8 cellular contexts compared by ENCODE assay signal in the genomic region with DNA sequence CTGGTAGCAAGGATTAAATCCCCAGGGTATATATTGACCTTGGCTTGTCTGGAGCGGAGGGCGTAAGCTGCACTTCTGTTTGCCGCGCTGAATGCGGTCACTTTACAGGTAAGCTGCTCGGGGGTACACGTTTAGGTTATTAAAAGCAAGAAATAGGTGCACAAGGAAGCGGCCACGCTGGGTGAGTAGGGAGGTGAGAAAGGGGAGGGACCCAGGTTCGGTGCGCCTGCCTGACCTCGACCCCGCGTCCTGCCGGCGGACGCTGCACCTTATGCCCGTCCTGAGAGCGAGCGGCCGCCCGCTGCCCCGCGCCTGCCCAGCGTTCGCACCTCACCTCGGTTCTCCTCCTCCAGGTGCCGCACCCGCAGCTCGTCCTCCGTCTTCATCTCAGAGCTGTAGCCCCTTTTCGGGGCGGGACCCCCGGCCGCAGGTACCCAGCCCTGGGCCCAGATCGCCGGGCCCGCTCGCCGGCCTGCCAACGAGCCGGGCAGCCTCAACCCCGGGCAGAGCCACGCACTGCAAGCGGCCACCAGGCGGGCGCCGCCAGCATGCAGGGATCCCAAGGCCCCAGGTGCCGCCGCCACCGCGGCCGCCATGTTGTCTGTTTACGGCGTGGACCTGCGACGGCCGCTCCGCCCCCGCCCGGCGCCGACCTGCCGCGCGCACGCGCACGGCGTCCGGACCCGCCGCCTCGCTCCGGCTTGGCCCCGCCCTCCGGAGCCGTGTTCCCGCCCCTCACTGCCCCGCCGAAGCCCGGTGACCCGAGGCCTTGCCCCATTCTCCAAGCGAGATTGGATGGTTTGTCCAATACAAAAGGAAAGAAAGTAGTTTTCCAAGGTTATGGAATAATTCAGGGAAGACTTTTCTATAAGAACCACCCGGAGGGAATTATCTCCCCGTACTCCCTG. TPM values are rescaled to one million over a fixed set of nuclear protein-coding genes. Genes with fewer than 3 reads are reported as not detected.
DNase-seq lines count a peak whose midpoint lies in the region; ATAC-seq and TF ChIP-seq lines count a peak whose summit lies in the region.

A gene with protein sequence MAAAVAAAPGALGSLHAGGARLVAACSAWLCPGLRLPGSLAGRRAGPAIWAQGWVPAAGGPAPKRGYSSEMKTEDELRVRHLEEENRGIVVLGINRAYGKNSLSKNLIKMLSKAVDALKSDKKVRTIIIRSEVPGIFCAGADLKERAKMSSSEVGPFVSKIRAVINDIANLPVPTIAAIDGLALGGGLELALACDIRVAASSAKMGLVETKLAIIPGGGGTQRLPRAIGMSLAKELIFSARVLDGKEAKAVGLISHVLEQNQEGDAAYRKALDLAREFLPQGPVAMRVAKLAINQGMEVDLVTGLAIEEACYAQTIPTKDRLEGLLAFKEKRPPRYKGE (minus strand): TSS at position 625 of the 908 bp plus-strand sequence. CDS start 29 bp downstream, at position 596.

- H3K4me1 ChIP-seq in PC-3 (ENCODE audit: insufficient read depth, low read length) (peaks cover 13% of the 10 kb centered on the region), mucosa of stomach (ENCODE audit: control insufficient read depth, insufficient read depth, low read length) (peaks cover 18% of the 10 kb centered on the region)

- H3K9ac ChIP-seq in PC-3 (ENCODE audit: low read length), result peak within 1 kb of the TSS; percentile 82
- H3K9ac ChIP-seq in mucosa of stomach (ENCODE audit: low read length), result peak within 1 kb of the TSS; percentile 92

- H3F3A ChIP-seq in PC-3 (ENCODE audit: low read length, unreplicated experiment), result no peaks in the 10 kb centered on the region

- CTCF ChIA-PET in PC-3 (lab: Charles Lee), result interaction anchor here (0.7 to 1.1 kb wide), 2 partner anchors 272 to 365 kb away, joined by 3 read pairs; no protein-coding TSS in a partner anchor

- TF ChIP-seq POLR2A in erythroblast (IDR thresholded peaks at IDR 0.05; ENCODE audit: low read length), result peak; percentile 66

- no peak for TF ChIP-seq CTCF in PC-3 (conservative IDR thresholded peaks at IDR 0.05; ENCODE audit: low read depth, low read length)

- H4K20me1 ChIP-seq in PC-3 (ENCODE audit: low read length), result no peaks in the 10 kb centered on the region

- POLR2A ChIA-PET in PC-3 (lab: Charles Lee; ENCODE audit: unreplicated experiment), result interaction anchor here (0.5 to 0.9 kb wide), 3 partner anchors 47 to 63 kb away, joined by 3 to 13 read pairs (median 10); a partner anchor contains a TSS

- H3K9me3 ChIP-seq in PC-3 (ENCODE audit: low read length) (no peaks in the 10 kb centered on the region), mucosa of stomach (ENCODE audit: control insufficient read depth, low read length) (no peaks in the 10 kb centered on the region)

- H3K79me2 ChIP-seq in PC-3 (ENCODE audit: low read length), result peaks cover 49% of the 10 kb centered on the region

- peak within 1 kb of the TSS; percentile 91 for H3K4me2 ChIP-seq in PC-3 (ENCODE audit: low read length)

- DNase-seq in COR-L47 (lab: John Stamatoyannopoulos, UW) (peak; percentile 65), PC-3 (peak; percentile 71), erythroblast (lab: John Stamatoyannopoulos, UW) (peak; percentile 89 to 94)
- DNase-seq in activated T-cell treated with anti-CD3 and anti-CD28 coated beads, Interleukin-2, amount 50 U/mL, for 1 hour, result peak; percentile 89
- DNase-seq in stimulated activated CD8-positive, alpha-beta memory T cell treated with anti-CD3 and anti-CD28 coated beads, Interleukin-4, amount 100 ng/mL, for 48 hours, result peak; percentile 90

- BruUV-seq in PC-3 (replicated peaks; lab: Mats Ljungman, UMichigan), result no TSS peak

- H3K27ac ChIP-seq in PC-3 (ENCODE audit: low read length), result peak within 1 kb of the TSS; percentile 32; the same call in 1 of the 2 replicates

- H3K4me3 ChIP-seq in PC-3 (ENCODE audit: low read length) (peak within 1 kb of the TSS; percentile 85), mucosa of stomach (ENCODE audit: low read length) (peak within 1 kb of the TSS; percentile 74)

- intact Hi-C loops in PC-3 (cut with micrococcal nuclease), result loop anchor here (5.0 kb wide), 1 partner anchor 61 kb away; a partner anchor contains a TSS

- H3K9me2 ChIP-seq in PC-3 (replicated peaks; ENCODE audit: low read length), result no peaks in the 10 kb centered on the region

- H3K36me3 ChIP-seq in PC-3 (ENCODE audit: low read depth, low read length), result no peaks in the 10 kb centered on the region
- H3K36me3 ChIP-seq in mucosa of stomach (ENCODE audit: control insufficient read depth, insufficient read depth, low read length), result no peaks in the 10 kb centered on the region

- H3K27me3 ChIP-seq in PC-3 (ENCODE audit: low read length) (no peaks in the 10 kb centered on the region), mucosa of stomach (ENCODE audit: control insufficient read depth, insufficient read depth, low read length) (no peaks in the 10 kb centered on the region)

- ATAC-seq in GM19397 (IDR thresholded peaks at IDR 0.05; ENCODE audit: unreplicated experiment), result peak; percentile 92
- ATAC-seq in HG03565 (IDR thresholded peaks at IDR 0.05; ENCODE audit: unreplicated experiment), result peak; percentile 62
- peak; percentile 94 for ATAC-seq in PC-3

- H2AFZ ChIP-seq in PC-3 (ENCODE audit: low read length), result peak within 1 kb of the TSS; percentile 90

RNA-seq across cellular contexts. Expression of the gene that starts here (rescaled TPM):
- total RNA-seq in PC-3 (2014; rRNA removed), result 30.4 and 32.3 TPM in 2 replicates

Comparison
In these comparisons a context has a peak if more than half of its experiments do, and no peak if none do; other contexts are left out.
1. Peak in every context shown above with its lines: DNase-seq, ATAC-seq, H3K4me3 ChIP-seq and H3K27ac ChIP-seq.